1 cellular context compared by ENCODE assay signal in genomic region chr7:15867441-15867840, GRCh38.
TF ChIP-seq lines count a peak whose summit lies in the region.

No MANE protein-coding gene starts in this region.

TF ChIP-seq in GM23338, 12 proteins besides CTCF, POLR2A, EP300 and RAD21 (continued from another document):
- TF ChIP-seq REST (IDR thresholded peaks at IDR 0.05; ENCODE audit: unreplicated experiment) (no peak), POLR2AphosphoS5 (IDR thresholded peaks at IDR 0.05; ENCODE audit: low read depth) (no peak), CREB1 (CRISPR knock-in tag; IDR thresholded peaks at IDR 0.05; ENCODE audit: low read depth) (no peak), ZNF114 (CRISPR knock-in tag; IDR thresholded peaks at IDR 0.05) (no peak)
TF ChIP-seq in GM23338: peak in this region for 0.
